ENCODE assay signal across 1 cellular context in genomic region chr14:60164717-60165546, GRCh38.
TF ChIP-seq lines count a peak whose summit lies in the region.

A gene with protein sequence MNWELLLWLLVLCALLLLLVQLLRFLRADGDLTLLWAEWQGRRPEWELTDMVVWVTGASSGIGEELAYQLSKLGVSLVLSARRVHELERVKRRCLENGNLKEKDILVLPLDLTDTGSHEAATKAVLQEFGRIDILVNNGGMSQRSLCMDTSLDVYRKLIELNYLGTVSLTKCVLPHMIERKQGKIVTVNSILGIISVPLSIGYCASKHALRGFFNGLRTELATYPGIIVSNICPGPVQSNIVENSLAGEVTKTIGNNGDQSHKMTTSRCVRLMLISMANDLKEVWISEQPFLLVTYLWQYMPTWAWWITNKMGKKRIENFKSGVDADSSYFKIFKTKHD (minus strand): TSS chr14:60165398. CDS start chr14:60165309, 89 bp downstream.

TF ChIP-seq in K562, 482 proteins besides CTCF, POLR2A, EP300 and RAD21 (continued from another document and continues in another):
- TF ChIP-seq, protein P1, sequence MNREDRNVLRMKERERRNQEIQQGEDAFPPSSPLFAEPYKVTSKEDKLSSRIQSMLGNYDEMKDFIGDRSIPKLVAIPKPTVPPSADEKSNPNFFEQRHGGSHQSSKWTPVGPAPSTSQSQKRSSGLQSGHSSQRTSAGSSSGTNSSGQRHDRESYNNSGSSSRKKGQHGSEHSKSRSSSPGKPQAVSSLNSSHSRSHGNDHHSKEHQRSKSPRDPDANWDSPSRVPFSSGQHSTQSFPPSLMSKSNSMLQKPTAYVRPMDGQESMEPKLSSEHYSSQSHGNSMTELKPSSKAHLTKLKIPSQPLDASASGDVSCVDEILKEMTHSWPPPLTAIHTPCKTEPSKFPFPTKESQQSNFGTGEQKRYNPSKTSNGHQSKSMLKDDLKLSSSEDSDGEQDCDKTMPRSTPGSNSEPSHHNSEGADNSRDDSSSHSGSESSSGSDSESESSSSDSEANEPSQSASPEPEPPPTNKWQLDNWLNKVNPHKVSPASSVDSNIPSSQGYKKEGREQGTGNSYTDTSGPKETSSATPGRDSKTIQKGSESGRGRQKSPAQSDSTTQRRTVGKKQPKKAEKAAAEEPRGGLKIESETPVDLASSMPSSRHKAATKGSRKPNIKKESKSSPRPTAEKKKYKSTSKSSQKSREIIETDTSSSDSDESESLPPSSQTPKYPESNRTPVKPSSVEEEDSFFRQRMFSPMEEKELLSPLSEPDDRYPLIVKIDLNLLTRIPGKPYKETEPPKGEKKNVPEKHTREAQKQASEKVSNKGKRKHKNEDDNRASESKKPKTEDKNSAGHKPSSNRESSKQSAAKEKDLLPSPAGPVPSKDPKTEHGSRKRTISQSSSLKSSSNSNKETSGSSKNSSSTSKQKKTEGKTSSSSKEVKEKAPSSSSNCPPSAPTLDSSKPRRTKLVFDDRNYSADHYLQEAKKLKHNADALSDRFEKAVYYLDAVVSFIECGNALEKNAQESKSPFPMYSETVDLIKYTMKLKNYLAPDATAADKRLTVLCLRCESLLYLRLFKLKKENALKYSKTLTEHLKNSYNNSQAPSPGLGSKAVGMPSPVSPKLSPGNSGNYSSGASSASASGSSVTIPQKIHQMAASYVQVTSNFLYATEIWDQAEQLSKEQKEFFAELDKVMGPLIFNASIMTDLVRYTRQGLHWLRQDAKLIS (CRISPR knock-in tag; IDR thresholded peaks at IDR 0.05), result peak; percentile 66; the same call in 1 of the 2 replicates
- TF ChIP-seq FOXA3 (CRISPR knock-in tag; conservative IDR thresholded peaks at IDR 0.05 in 1 of 2, IDR thresholded peaks at IDR 0.05 in 1 of 2), result 0 out of 4 replicates have a peak, but pooled peaks of 1 of the 2 experiments have one; percentile 37
- no peak for TF ChIP-seq SMAD3 (CRISPR knock-in tag; conservative IDR thresholded peaks at IDR 0.05)
- peak; percentile 17; the same call in 1 of the 2 replicates for TF ChIP-seq STAG1 (CRISPR knock-in tag; IDR thresholded peaks at IDR 0.05; ENCODE audit: borderline replicate concordance)
- TF ChIP-seq CXXC5 (CRISPR knock-in tag; IDR thresholded peaks at IDR 0.05), result peak; percentile 73
- no peak for TF ChIP-seq ZNF780A (CRISPR knock-in tag; IDR thresholded peaks at IDR 0.05)
- TF ChIP-seq, protein P2, sequence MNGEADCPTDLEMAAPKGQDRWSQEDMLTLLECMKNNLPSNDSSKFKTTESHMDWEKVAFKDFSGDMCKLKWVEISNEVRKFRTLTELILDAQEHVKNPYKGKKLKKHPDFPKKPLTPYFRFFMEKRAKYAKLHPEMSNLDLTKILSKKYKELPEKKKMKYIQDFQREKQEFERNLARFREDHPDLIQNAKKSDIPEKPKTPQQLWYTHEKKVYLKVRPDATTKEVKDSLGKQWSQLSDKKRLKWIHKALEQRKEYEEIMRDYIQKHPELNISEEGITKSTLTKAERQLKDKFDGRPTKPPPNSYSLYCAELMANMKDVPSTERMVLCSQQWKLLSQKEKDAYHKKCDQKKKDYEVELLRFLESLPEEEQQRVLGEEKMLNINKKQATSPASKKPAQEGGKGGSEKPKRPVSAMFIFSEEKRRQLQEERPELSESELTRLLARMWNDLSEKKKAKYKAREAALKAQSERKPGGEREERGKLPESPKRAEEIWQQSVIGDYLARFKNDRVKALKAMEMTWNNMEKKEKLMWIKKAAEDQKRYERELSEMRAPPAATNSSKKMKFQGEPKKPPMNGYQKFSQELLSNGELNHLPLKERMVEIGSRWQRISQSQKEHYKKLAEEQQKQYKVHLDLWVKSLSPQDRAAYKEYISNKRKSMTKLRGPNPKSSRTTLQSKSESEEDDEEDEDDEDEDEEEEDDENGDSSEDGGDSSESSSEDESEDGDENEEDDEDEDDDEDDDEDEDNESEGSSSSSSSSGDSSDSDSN (IDR thresholded peaks at IDR 0.05; ENCODE audit: borderline replicate concordance in 1 of 2, low read depth in 2 of 2, low read length in 2 of 2), result peak; percentile 94 to 96
- peak; percentile 55 for TF ChIP-seq RBBP5 (IDR thresholded peaks at IDR 0.05; ENCODE audit: borderline replicate concordance, insufficient read depth, low read length, poor library complexity, severe bottlenecking)
- peak; percentile 72 for TF ChIP-seq CCNT2 (IDR thresholded peaks at IDR 0.05; ENCODE audit: borderline replicate concordance, extremely low read depth, insufficient read length, low read depth, low read length)
- TF ChIP-seq CREB5 (CRISPR knock-in tag; IDR thresholded peaks at IDR 0.05), result no peak
- no peak for TF ChIP-seq ZNF174 (CRISPR knock-in tag; IDR thresholded peaks at IDR 0.05)
- TF ChIP-seq, protein P3, sequence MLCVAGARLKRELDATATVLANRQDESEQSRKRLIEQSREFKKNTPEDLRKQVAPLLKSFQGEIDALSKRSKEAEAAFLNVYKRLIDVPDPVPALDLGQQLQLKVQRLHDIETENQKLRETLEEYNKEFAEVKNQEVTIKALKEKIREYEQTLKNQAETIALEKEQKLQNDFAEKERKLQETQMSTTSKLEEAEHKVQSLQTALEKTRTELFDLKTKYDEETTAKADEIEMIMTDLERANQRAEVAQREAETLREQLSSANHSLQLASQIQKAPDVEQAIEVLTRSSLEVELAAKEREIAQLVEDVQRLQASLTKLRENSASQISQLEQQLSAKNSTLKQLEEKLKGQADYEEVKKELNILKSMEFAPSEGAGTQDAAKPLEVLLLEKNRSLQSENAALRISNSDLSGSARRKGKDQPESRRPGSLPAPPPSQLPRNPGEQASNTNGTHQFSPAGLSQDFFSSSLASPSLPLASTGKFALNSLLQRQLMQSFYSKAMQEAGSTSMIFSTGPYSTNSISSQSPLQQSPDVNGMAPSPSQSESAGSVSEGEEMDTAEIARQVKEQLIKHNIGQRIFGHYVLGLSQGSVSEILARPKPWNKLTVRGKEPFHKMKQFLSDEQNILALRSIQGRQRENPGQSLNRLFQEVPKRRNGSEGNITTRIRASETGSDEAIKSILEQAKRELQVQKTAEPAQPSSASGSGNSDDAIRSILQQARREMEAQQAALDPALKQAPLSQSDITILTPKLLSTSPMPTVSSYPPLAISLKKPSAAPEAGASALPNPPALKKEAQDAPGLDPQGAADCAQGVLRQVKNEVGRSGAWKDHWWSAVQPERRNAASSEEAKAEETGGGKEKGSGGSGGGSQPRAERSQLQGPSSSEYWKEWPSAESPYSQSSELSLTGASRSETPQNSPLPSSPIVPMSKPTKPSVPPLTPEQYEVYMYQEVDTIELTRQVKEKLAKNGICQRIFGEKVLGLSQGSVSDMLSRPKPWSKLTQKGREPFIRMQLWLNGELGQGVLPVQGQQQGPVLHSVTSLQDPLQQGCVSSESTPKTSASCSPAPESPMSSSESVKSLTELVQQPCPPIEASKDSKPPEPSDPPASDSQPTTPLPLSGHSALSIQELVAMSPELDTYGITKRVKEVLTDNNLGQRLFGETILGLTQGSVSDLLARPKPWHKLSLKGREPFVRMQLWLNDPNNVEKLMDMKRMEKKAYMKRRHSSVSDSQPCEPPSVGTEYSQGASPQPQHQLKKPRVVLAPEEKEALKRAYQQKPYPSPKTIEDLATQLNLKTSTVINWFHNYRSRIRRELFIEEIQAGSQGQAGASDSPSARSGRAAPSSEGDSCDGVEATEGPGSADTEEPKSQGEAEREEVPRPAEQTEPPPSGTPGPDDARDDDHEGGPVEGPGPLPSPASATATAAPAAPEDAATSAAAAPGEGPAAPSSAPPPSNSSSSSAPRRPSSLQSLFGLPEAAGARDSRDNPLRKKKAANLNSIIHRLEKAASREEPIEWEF (CRISPR knock-in tag; IDR thresholded peaks at IDR 0.05), result no peak
- peak; percentile 43; the same call in 1 of the 2 replicates for TF ChIP-seq SMC3 (conservative IDR thresholded peaks at IDR 0.05; ENCODE audit: insufficient read depth, low read depth, low read length)
- TF ChIP-seq ZKSCAN1 (IDR thresholded peaks at IDR 0.05; ENCODE audit: low read depth, low read length), result no peak
- TF ChIP-seq MAZ (CRISPR knock-in tag; conservative IDR thresholded peaks at IDR 0.05 in 1 of 2, IDR thresholded peaks at IDR 0.05 in 1 of 2), result peak; percentile 46 to 50; a peak in 3 of 4 replicates
- peak; percentile 18 for TF ChIP-seq RBM22 (IDR thresholded peaks at IDR 0.05; ENCODE audit: low read depth, low read length, poor library complexity, severe bottlenecking)
- no peak for TF ChIP-seq ZNF445 (CRISPR knock-in tag; IDR thresholded peaks at IDR 0.05; ENCODE audit: low read depth)
- TF ChIP-seq HNRNPL (IDR thresholded peaks at IDR 0.05; ENCODE audit: low read depth, low read length), result peak; percentile 76
- no peak for TF ChIP-seq ZMIZ1 (IDR thresholded peaks at IDR 0.05; ENCODE audit: low read depth in 2 of 2, low read length in 2 of 2)
- 0 out of 2 replicates have a peak, but pooled peaks have one; percentile 12 for TF ChIP-seq ZBTB33 (CRISPR knock-in tag; IDR thresholded peaks at IDR 0.05)
- no peak; the same call in 1 of the 2 replicates for TF ChIP-seq ETV1 (tag; conservative IDR thresholded peaks at IDR 0.05; ENCODE audit: low read depth)
- peak; percentile 40; the same call in 1 of the 2 replicates for TF ChIP-seq CREM (IDR thresholded peaks at IDR 0.05; ENCODE audit: low read depth)
- no peak for TF ChIP-seq ZNF655 (CRISPR knock-in tag; IDR thresholded peaks at IDR 0.05)
